23 cellular contexts compared by ENCODE assay signal in the genomic region with DNA sequence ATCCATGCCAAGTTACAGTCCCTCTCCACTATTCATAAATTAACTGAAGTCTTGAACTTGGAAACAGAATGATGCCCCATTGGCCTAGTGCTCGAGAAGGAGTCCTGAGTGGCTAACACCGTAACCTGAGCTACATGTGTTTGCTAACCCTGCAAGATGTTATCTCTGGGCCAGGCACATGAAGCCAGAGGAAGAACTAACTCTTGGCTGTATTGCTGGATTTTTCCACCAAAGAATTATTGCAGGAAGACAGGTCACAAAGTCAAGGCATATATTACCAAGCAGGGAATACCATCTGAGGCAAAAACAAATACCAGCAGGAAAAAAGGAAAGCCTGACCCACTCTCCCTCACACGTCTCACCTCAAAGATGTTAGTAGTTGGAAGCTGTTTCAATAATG.
DNase-seq lines count a peak whose midpoint lies in the region; ATAC-seq, FAIRE-seq and TF ChIP-seq lines count a peak whose summit lies in the region.
"Had no signal": no experiment of that assay in that cellular context is flagged by ENCODE, and none has a peak within 500 bp of the region (broad histone marks: within the 10 kb centered on the region; RNA-seq: fewer than 3 reads in every experiment).

No MANE protein-coding gene starts in this region.

- no peaks in the 10 kb centered on the region for H3K36me3 ChIP-seq in upper lobe of right lung

- no peak for TF ChIP-seq RAD21 in A549 (conservative IDR thresholded peaks at IDR 0.05 in 1 of 2, IDR thresholded peaks at IDR 0.05 in 1 of 2)

- TF ChIP-seq CTCF in A549 (IDR thresholded peaks at IDR 0.05) (no peak), nephron progenitor cell (IDR thresholded peaks at IDR 0.05) (no peak), upper lobe of right lung (IDR thresholded peaks at IDR 0.05) (no peak)

- no peak overlapping the region for H3K4me3 ChIP-seq in A549
- H3K4me3 ChIP-seq in upper lobe of right lung, result no peak overlapping the region
- H3K4me3 ChIP-seq: K562 had no signal

- peaks cover 13% of the 10 kb centered on the region for H3K4me1 Mint-ChIP-seq in nephron progenitor cell
- H3K4me1 Mint-ChIP-seq: B cell, CD14-positive monocyte had no signal

- no peaks in the 10 kb centered on the region for H3K27me3 ChIP-seq in upper lobe of right lung

- CTCF ChIA-PET in A549 (lab: Yijun Ruan, JAX), result no interaction called here

- intact Hi-C loops in upper lobe of right lung (cut with DNase I), result no loop called here
- intact Hi-C loops in Right ventricle myocardium superior (cut with DNase I), result no loop called here

- H3K9me3 Mint-ChIP-seq in nephron progenitor cell, result peaks cover 9% of the 10 kb centered on the region

- H3K27ac ChIP-seq in A549 (peak overlapping the region; percentile 14 to 43; a peak in 2 of 6 replicates), upper lobe of right lung (no peak overlapping the region)

- H3K9me3 ChIP-seq in A549 (no peaks in the 10 kb centered on the region), upper lobe of right lung (no peaks in the 10 kb centered on the region)

- no peak for TF ChIP-seq POLR2A in A549 (IDR thresholded peaks at IDR 0.05; ENCODE audit: low read length)

- ATAC-seq in A549 (no peak), upper lobe of right lung (no peak), Right ventricle myocardium superior (ENCODE audit: poor library complexity) (no peak)
- ATAC-seq: K562 had no signal

- no peaks in the 10 kb centered on the region for H3K36me3 Mint-ChIP-seq in nephron progenitor cell (ENCODE audit: low read depth)
- H3K36me3 Mint-ChIP-seq: CD14-positive monocyte had no signal

- H3K27me3 Mint-ChIP-seq in nephron progenitor cell (ENCODE audit: low read depth, poor library complexity), result no peaks in the 10 kb centered on the region

- no peak for FAIRE-seq in A549 (lab: Jason Lieb, UNC)
- FAIRE-seq: A204.1, GM18507, GM19239, H1, K562 had no signal

- POLR2A ChIA-PET in A549 (lab: Yijun Ruan, JAX), result no interaction called here

- no peak overlapping the region for H3K4me2 ChIP-seq in A549

- no peak for DNase-seq in A549 (ENCODE audit: low read depth in 1 of 2, low spot score in 1 of 2)
- DNase-seq in M059J (ENCODE audit: low read depth), result peak; percentile 67
- peak; percentile 96 for DNase-seq in dermis blood vessel endothelial cell
- DNase-seq in nephron progenitor cell, result no peak
- no peak for DNase-seq in upper lobe of right lung
- DNase-seq in DMS79 treated with DMSO at 0.1 percent for 48 hours (lab: John Stamatoyannopoulos, UW), result no peak
- DNase-seq in NCI-H1092 (lab: John Stamatoyannopoulos, UW), result no peak
- DNase-seq in Right ventricle myocardium superior, result no peak
- DNase-seq: GDM1, NCI-H1092 treated with DMSO at 0.1 percent for 48 hours, NCI-H1436 treated with DMSO at 0.1 percent for 48 hours, NCI-H2029 treated with DMSO at 0.1 percent for 48 hours, NCI-H2171 treated with DMSO at 0.1 percent for 48 hours, NCI-H524 treated with DMSO at 0.1 percent for 48 hours, NCI-H82, SHP77 had no signal

- no peak overlapping the region for H3K4me3 Mint-ChIP-seq in nephron progenitor cell
- H3K4me3 Mint-ChIP-seq: B cell, CD14-positive monocyte had no signal

- H3K4me1 ChIP-seq in A549, result peaks cover 35% of the 10 kb centered on the region
- H3K4me1 ChIP-seq in upper lobe of right lung, result peaks cover 8% of the 10 kb centered on the region

- peak overlapping the region; percentile 70 for H3K27ac Mint-ChIP-seq in nephron progenitor cell
- H3K27ac Mint-ChIP-seq: B cell, CD14-positive monocyte had no signal

- no peak for TF ChIP-seq EP300 in A549 (IDR thresholded peaks at IDR 0.05)

- WGBS in A549 (ENCODE audit: missing lambda C conversion rate), result 54% methylated on average over 3 of the region's 3 CpGs

TF ChIP-seq in A549, 52 proteins besides CTCF, POLR2A, EP300 and RAD21:
- no peak for TF ChIP-seq FOXS1 (CRISPR knock-in tag; IDR thresholded peaks at IDR 0.05)
- no peak for TF ChIP-seq HOXA7 (CRISPR knock-in tag; IDR thresholded peaks at IDR 0.05)
- no peak for TF ChIP-seq CEBPB (IDR thresholded peaks at IDR 0.05)
- TF ChIP-seq KDM5A (IDR thresholded peaks at IDR 0.05), result no peak
- TF ChIP-seq SREBF2 (IDR thresholded peaks at IDR 0.05), result no peak

Comparison
In these comparisons a context has a peak if more than half of its experiments do, and no peak if none do; other contexts are left out.
1. DNase-seq: peak in M059J (single experiment) and dermis blood vessel endothelial cell (single experiment); none in A549 (0 of 2), nephron progenitor cell (single experiment), upper lobe of right lung (single experiment), DMS79 treated with DMSO at 0.1 percent for 48 hours (single experiment), NCI-H1092 (single experiment) and Right ventricle myocardium superior (single experiment).